ENCODE assay signal across 1 cellular context in the genomic region with DNA sequence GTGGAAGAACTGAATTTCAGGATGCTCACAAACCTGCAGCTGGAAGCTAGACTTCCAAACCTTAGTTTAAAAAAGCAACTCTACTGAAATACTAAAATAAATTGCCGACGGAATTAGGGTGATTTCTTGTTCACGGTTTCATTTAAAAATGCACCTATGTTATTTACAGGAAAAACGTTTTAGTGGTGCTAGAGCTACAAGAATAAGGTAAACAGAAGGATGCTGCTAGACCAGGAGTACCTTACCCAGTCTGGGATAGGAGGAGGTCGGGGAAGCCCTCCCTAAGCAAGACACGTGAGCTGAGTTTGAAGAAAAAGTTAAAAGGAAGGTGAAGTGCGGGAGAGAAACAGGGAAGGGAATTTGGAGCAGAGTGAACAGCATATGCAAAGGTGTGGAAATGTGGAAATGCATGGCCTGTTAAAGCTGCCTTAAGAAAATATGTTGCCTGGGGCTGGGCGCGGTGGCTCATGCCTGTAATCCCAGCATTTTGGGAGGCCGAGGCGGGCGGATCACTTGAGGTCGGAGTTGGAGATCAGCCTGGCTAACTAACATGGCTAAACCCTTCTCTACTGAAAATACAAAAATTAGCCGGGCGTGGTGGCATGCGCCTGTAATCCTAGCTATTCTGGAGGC.
TF ChIP-seq lines count a peak whose summit lies in the region.

No MANE protein-coding gene starts in this region.

TF ChIP-seq in H1, 55 proteins besides CTCF, POLR2A, EP300 and RAD21:
- TF ChIP-seq CHD2 (IDR thresholded peaks at IDR 0.05; ENCODE audit: low read length) (no peak), SP1 (IDR thresholded peaks at IDR 0.05; ENCODE audit: low read depth, low read length) (no peak), CBX5 (IDR thresholded peaks at IDR 0.05; ENCODE audit: low read depth, low read length) (no peak), RNF2 (IDR thresholded peaks at IDR 0.05; ENCODE audit: borderline replicate concordance, low read depth, low read length, missing control alignments, poor library complexity, severe bottlenecking) (no peak), BACH1 (IDR thresholded peaks at IDR 0.05; ENCODE audit: low read length) (no peak), JUN (IDR thresholded peaks at IDR 0.05; ENCODE audit: low read depth, low read length) (no peak), HDAC6 (IDR thresholded peaks at IDR 0.05; ENCODE audit: low read depth, low read length) (no peak), CREB1 (IDR thresholded peaks at IDR 0.05) (no peak), RBBP5 (IDR thresholded peaks at IDR 0.05; ENCODE audit: borderline replicate concordance, low read depth, low read length) (no peak), EGR1 (IDR thresholded peaks at IDR 0.05; ENCODE audit: borderline replicate concordance, low read depth, low read length) (no peak), POLR2AphosphoS5 (IDR thresholded peaks at IDR 0.05; ENCODE audit: low read depth, low read length) (no peak)
TF ChIP-seq in H1: peak in this region for 0.
